In genomic region chr20:31987744-31988143, GRCh38 we compare ENCODE assay signal across 1 cellular context.
TF ChIP-seq lines count a peak whose summit lies in the region.

No MANE protein-coding gene starts in this region.

TF ChIP-seq in WTC11, 78 proteins besides CTCF, POLR2A, EP300 and RAD21 (continued from another document):
- TF ChIP-seq CREM (CRISPR knock-in tag; IDR thresholded peaks at IDR 0.05): no peak
- TF ChIP-seq PRDM15 (CRISPR knock-in tag; IDR thresholded peaks at IDR 0.05): no peak
- no peak for TF ChIP-seq ELF4 (CRISPR knock-in tag; IDR thresholded peaks at IDR 0.05; ENCODE audit: low read depth)
- no peak for TF ChIP-seq TP53 (CRISPR knock-in tag; IDR thresholded peaks at IDR 0.05)
- no peak for TF ChIP-seq E2F5 (CRISPR knock-in tag; IDR thresholded peaks at IDR 0.05)
- no peak for TF ChIP-seq E2F1 (CRISPR knock-in tag; IDR thresholded peaks at IDR 0.05)
- no peak for TF ChIP-seq ZBTB43 (CRISPR knock-in tag; IDR thresholded peaks at IDR 0.05)
- no peak for TF ChIP-seq MXD4 (CRISPR knock-in tag; IDR thresholded peaks at IDR 0.05; ENCODE audit: borderline replicate concordance)
- TF ChIP-seq ZNF512 (CRISPR knock-in tag; IDR thresholded peaks at IDR 0.05; ENCODE audit: borderline replicate concordance): no peak
- no peak for TF ChIP-seq PRRX2 (CRISPR knock-in tag; IDR thresholded peaks at IDR 0.05)
- no peak for TF ChIP-seq KAT7 (CRISPR knock-in tag; IDR thresholded peaks at IDR 0.05; ENCODE audit: borderline replicate concordance)
- TF ChIP-seq IRF1 (CRISPR knock-in tag; IDR thresholded peaks at IDR 0.05): no peak
- TF ChIP-seq SOX15 (CRISPR knock-in tag; IDR thresholded peaks at IDR 0.05): no peak
- TF ChIP-seq AR (CRISPR knock-in tag; IDR thresholded peaks at IDR 0.05): no peak
